9 cellular contexts compared by ENCODE assay signal in genomic region chr16:4115941-4116327, GRCh38. TPM values are rescaled to one million over a fixed set of nuclear protein-coding genes. Genes with fewer than 3 reads are reported as not detected.
DNase-seq lines count a peak whose midpoint lies in the region; FAIRE-seq and TF ChIP-seq lines count a peak whose summit lies in the region.
"Had no signal": no experiment of that assay in that cellular context is flagged by ENCODE, and none has a peak within 500 bp of the region (broad histone marks: within the 10 kb centered on the region; RNA-seq: fewer than 3 reads in every experiment).

No MANE protein-coding gene starts in this region.

- H3K4me3 Mint-ChIP-seq in T-helper 1 cell treated with Interleukin-12 subunit alpha and Interleukin-12 subunit beta and Interleukin-4 antibody, amounts not matched to agents 30 μg/mL and 1 μg/mL, for 36 hours = peak overlapping the region; percentile 72

- H3K4me1 Mint-ChIP-seq in T-helper 1 cell treated with Interleukin-12 subunit alpha and Interleukin-12 subunit beta and Interleukin-4 antibody, amounts not matched to agents 30 μg/mL and 1 μg/mL, for 36 hours (ENCODE audit: low read depth) = peaks cover 42% of the 10 kb centered on the region

- peak overlapping the region in 1 of 2 donors; percentile 46 for H3K27ac ChIP-seq in small intestine (ENCODE audit: low read depth in 1 of 2, low read length in 1 of 2)

- no peaks in the 10 kb centered on the region for H3K9me3 Mint-ChIP-seq in T-helper 1 cell treated with Interleukin-12 subunit alpha and Interleukin-12 subunit beta and Interleukin-4 antibody, amounts not matched to agents 30 μg/mL and 1 μg/mL, for 36 hours

- H3K27me3 Mint-ChIP-seq in T-helper 1 cell treated with Interleukin-12 subunit alpha and Interleukin-12 subunit beta and Interleukin-4 antibody, amounts not matched to agents 30 μg/mL and 1 μg/mL, for 36 hours (ENCODE audit: low read depth) = peaks cover 18% of the 10 kb centered on the region

- TF ChIP-seq CTCF in foreskin fibroblast (IDR thresholded peaks at IDR 0.05; ENCODE audit: low read depth, low read length) = no peak

- H3K27me3 ChIP-seq in NT2/D1 (ENCODE audit: insufficient read depth, insufficient read length) (peaks cover 52% of the 10 kb centered on the region), small intestine (ENCODE audit: control insufficient read depth in 2 of 2, insufficient read depth in 2 of 2, low read length in 2 of 2) (no peaks in the 10 kb centered on the region)

- H3K36me3 Mint-ChIP-seq in T-helper 1 cell treated with Interleukin-12 subunit alpha and Interleukin-12 subunit beta and Interleukin-4 antibody, amounts not matched to agents 30 μg/mL and 1 μg/mL, for 36 hours (ENCODE audit: low read depth) = peaks cover 18% of the 10 kb centered on the region

- peaks cover 5% of the 10 kb centered on the region for H3K4me1 ChIP-seq in NT2/D1 (ENCODE audit: insufficient read depth, insufficient read length)
- H3K4me1 ChIP-seq in small intestine (ENCODE audit: control insufficient read depth in 2 of 2, insufficient read depth in 1 of 2, low read depth in 1 of 2, low read length in 1 of 2) = peaks cover 0 to 10% of the 10 kb centered on the region in 2 donors

- H3K36me3 ChIP-seq in NT2/D1 (ENCODE audit: insufficient read depth, insufficient read length, low read length) (peaks cover 21% of the 10 kb centered on the region), small intestine (ENCODE audit: control insufficient read depth in 2 of 2, insufficient read depth in 2 of 2, low read length in 2 of 2) (no peaks in the 10 kb centered on the region)

- DNase-seq in T-helper 1 cell (no peak), NT2/D1 (ENCODE audit: low read depth, low spot score) (no peak), foreskin fibroblast (no peak), small intestine (no peak), NCI-H2107 treated with DMSO at 0.1 percent for 48 hours (lab: John Stamatoyannopoulos, UW; ENCODE audit: unreplicated experiment) (no peak), NCI-H2081 treated with DMSO at 0.1 percent for 48 hours (lab: John Stamatoyannopoulos, UW) (no peak)
- no peak for DNase-seq in activated CD4-positive, alpha-beta T cell treated with anti-CD3 and anti-CD28 coated beads for 48 hours

- H3K9me3 ChIP-seq in NT2/D1 (ENCODE audit: insufficient read depth, low read length) = no peaks in the 10 kb centered on the region
- H3K9me3 ChIP-seq in small intestine (ENCODE audit: control insufficient read depth, low read depth) = no peaks in the 10 kb centered on the region

- no peak overlapping the region for H3K27ac Mint-ChIP-seq in T-helper 1 cell treated with Interleukin-12 subunit alpha and Interleukin-12 subunit beta and Interleukin-4 antibody, amounts not matched to agents 30 μg/mL and 1 μg/mL, for 36 hours

- WGBS in small intestine, 3 donors = 0 to 1% (median 1%) methylated on average over 20 to 74 of the region's 74 CpGs

- H3K4me3 ChIP-seq in NT2/D1 (ENCODE audit: insufficient read length, low read depth) (peak overlapping the region; percentile 58), foreskin fibroblast (ENCODE audit: low read depth in 1 of 2, low read length in 2 of 2) (peak overlapping the region; percentile 45 to 76), small intestine (ENCODE audit: low read depth in 1 of 2, low read length in 2 of 2) (peak overlapping the region; percentile 70 to 94)

- no peak for FAIRE-seq in small intestine (lab: Jason Lieb, UNC)
- FAIRE-seq: A204.1 had no signal

- H3K9ac ChIP-seq in NT2/D1 (ENCODE audit: insufficient read length, low read depth) = peak overlapping the region; percentile 70

RNA-seq across cellular contexts. Expression of gene ADCY9, which starts 0.3 kb away (rescaled TPM):
- polyA plus RNA-seq in small intestine = 10 to 100 TPM in 1 of 3 donors, 1 to 10 TPM in 2; 4.3 to 10.7 (median 7.9) TPM
